8 cellular contexts compared by ENCODE assay signal in genomic region chr18:11857177-11857887, GRCh38. TPM values are rescaled to one million over a fixed set of nuclear protein-coding genes. Genes with fewer than 3 reads are reported as not detected.
DNase-seq lines count a peak whose midpoint lies in the region; ATAC-seq and TF ChIP-seq lines count a peak whose summit lies in the region.

No MANE protein-coding gene starts in this region.

- POLR2A ChIA-PET in CD4-positive, alpha-beta T cell (lab: Charles Lee), result no interaction called here

- intact Hi-C loops in CD4-positive, alpha-beta T cell (cut with DNase I, micrococcal nuclease), result loop anchor here in 1 of 2 experiments (10.0 kb wide), 1 partner anchor 103 kb away; no protein-coding TSS in a partner anchor
- intact Hi-C loops in thyroid gland (cut with DNase I), result loop anchor here (10.0 kb wide), 2 partner anchors 47 to 167 kb away; partner anchors contain the start of gene MPPE1

- peaks cover 27% of the 10 kb centered on the region for H3K4me1 Mint-ChIP-seq in CD4-positive, alpha-beta T cell (ENCODE audit: low read depth)

- CTCF ChIA-PET in CD4-positive, alpha-beta T cell (lab: Charles Lee), result no interaction called here

- no peaks in the 10 kb centered on the region for H3K9me3 Mint-ChIP-seq in CD4-positive, alpha-beta T cell

- no peaks in the 10 kb centered on the region for H3K36me3 ChIP-seq in thyroid gland

- H3K4me1 ChIP-seq in thyroid gland, result peaks cover 58 to 78% of the 10 kb centered on the region in 2 donors

- TF ChIP-seq CTCF in CD4-positive, alpha-beta T cell (IDR thresholded peaks at IDR 0.05), result no peak
- TF ChIP-seq CTCF in thyroid gland (IDR thresholded peaks at IDR 0.05), result no peak

- peaks cover 10% of the 10 kb centered on the region for H3K36me3 Mint-ChIP-seq in CD4-positive, alpha-beta T cell (ENCODE audit: low read depth)

- H3K27me3 ChIP-seq in CD4-positive, alpha-beta T cell (ENCODE audit: control insufficient read depth, insufficient read depth, low read length), result no peaks in the 10 kb centered on the region
- no peaks in the 10 kb centered on the region for H3K27me3 ChIP-seq in thyroid gland

- H3K27ac Mint-ChIP-seq in CD4-positive, alpha-beta T cell, result peak overlapping the region; percentile 6

- H3K4me3 Mint-ChIP-seq in CD4-positive, alpha-beta T cell, result no peak overlapping the region

- no peak overlapping the region for H3K27ac ChIP-seq in CD4-positive, alpha-beta T cell (ENCODE audit: low read depth, low read length)
- H3K27ac ChIP-seq in thyroid gland, result peak overlapping the region; percentile 79 to 94 (median 86)

- no peak for ATAC-seq in CD4-positive, alpha-beta T cell (ENCODE audit: poor library complexity)
- peak; percentile 59 for ATAC-seq in left lobe of liver
- no peak for ATAC-seq in GM21423 (IDR thresholded peaks at IDR 0.05; ENCODE audit: unreplicated experiment)

- no peaks in the 10 kb centered on the region for H3K27me3 Mint-ChIP-seq in CD4-positive, alpha-beta T cell

- H3K4me3 ChIP-seq in thyroid gland (replicated peaks in 1 of 3), result no peak overlapping the region

- no peaks in the 10 kb centered on the region for H3K9me3 ChIP-seq in CD4-positive, alpha-beta T cell (ENCODE audit: control insufficient read depth, low read length)
- H3K9me3 ChIP-seq in thyroid gland, result no peaks in the 10 kb centered on the region

- peak in 1 of 2 donors; percentile 71 for TF ChIP-seq POLR2A in thyroid gland (IDR thresholded peaks at IDR 0.05)

- DNase-seq in CD4-positive, alpha-beta T cell, result no peak
- DNase-seq in NCI-H128 (lab: John Stamatoyannopoulos, UW; ENCODE audit: unreplicated experiment), result peak; percentile 25
- DNase-seq in cerebellar cortex (ENCODE audit: low spot score), result peak; percentile 67
- no peak for DNase-seq in left lobe of liver (ENCODE audit: low spot score)
- peak; percentile 70 to 79 for DNase-seq in thyroid gland
- DNase-seq in NCI-H1048 (lab: John Stamatoyannopoulos, UW), result no peak
- DNase-seq in activated CD4-positive, alpha-beta T cell treated with anti-CD3 and anti-CD28 coated beads, Interleukin-2, amount 50 U/mL, for 1 hour, result no peak

- 14 to 15% methylated on average over 11 of the region's 11 CpGs for WGBS in thyroid gland, 2 donors

RNA-seq across cellular contexts. Expression of gene CHMP1B, which starts 6.1 kb away (rescaled TPM):
- 10 to 100 TPM; 64.4 to 67.4 TPM for total RNA-seq in CD4-positive, alpha-beta T cell
- total RNA-seq in left lobe of liver (12.9 TPM), thyroid gland (10 to 100 TPM; 75.4 to 99.5 (median 85.9) TPM)

RNA-seq across cellular contexts. Expression of gene MPPE1, which starts 50.8 kb away (rescaled TPM):
- 10 to 100 TPM; 62.6 to 68.3 TPM for total RNA-seq in CD4-positive, alpha-beta T cell
- total RNA-seq in left lobe of liver (27.2 TPM), thyroid gland (100 to 1,000 TPM in 1 of 4 donors, 10 to 100 TPM in 3; 50.0 to 111 (median 76.7) TPM)

Comparison
In these comparisons a context has a peak if more than half of its experiments do, and no peak if none do; other contexts are left out.
1. DNase-seq: peak in NCI-H128 (single experiment), cerebellar cortex (single experiment) and thyroid gland (2 of 2); none in CD4-positive, alpha-beta T cell (0 of 10), left lobe of liver (single experiment), NCI-H1048 (single experiment) and activated CD4-positive, alpha-beta T cell treated with anti-CD3 and anti-CD28 coated beads, Interleukin-2, amount 50 U/mL, for 1 hour (single experiment).